8 cellular contexts compared by ENCODE assay signal in the genomic region with DNA sequence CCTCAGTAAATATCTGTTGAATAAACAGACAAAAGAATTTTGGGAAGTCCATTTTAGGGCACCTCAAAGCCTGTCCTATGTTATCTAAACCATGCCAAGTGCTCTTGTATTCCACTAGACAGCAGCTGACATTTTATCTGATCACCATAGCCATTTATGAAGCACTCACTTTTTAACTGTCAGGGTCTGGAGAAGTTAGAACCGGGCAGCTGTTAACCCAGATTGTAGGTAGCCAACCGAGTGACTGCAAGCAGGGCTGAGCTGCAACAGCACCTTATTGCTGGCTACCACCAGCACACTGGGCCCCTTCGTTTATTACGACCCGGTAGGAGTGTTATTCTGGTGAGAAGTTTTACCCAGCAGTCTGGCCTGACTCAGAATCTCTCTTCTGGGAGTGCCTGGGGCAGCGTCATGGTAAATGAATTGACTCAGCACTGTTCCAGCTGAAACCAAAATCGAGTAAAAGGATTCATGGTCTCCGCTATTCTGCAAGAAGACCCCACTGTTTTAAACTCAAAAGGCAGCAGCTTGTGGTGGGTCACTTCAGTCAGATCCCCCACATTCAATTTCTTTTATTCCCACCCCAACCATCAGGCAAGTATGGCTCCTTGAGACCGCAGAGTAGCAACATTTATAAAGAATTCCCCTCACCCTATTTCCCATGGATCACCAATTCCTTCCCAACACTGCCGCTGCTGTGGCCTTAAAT.
DNase-seq lines count a peak whose midpoint lies in the region; ATAC-seq and TF ChIP-seq lines count a peak whose summit lies in the region.

No MANE protein-coding gene starts in this region.

- no peaks in the 10 kb centered on the region for H3K9me3 ChIP-seq in RWPE2 (ENCODE audit: severe bottlenecking)

- ATAC-seq in RWPE2 (ENCODE audit: low read depth) (peak; percentile 60), HG02571 (IDR thresholded peaks at IDR 0.05; ENCODE audit: unreplicated experiment) (no peak)

- no peaks in the 10 kb centered on the region for H3K27me3 Mint-ChIP-seq in nephron (ENCODE audit: low read depth)

- peaks cover 83% of the 10 kb centered on the region for H3K4me1 Mint-ChIP-seq in nephron

- DNase-seq in EL = peak; percentile 83
- DNase-seq in RWPE2 (ENCODE audit: low spot score) = peak; percentile 81
- peak; percentile 62 for DNase-seq in choroid plexus epithelial cell (ENCODE audit: low read depth)
- DNase-seq in NCI-H187 (lab: John Stamatoyannopoulos, UW) = no peak
- DNase-seq in NCI-H128 (lab: John Stamatoyannopoulos, UW; ENCODE audit: unreplicated experiment) = no peak
- no peak for DNase-seq in GM13976 (ENCODE audit: low spot score)

- H3K27ac ChIP-seq in RWPE2 (ENCODE audit: poor library complexity, severe bottlenecking) = peak overlapping the region; percentile 81

- peak overlapping the region; percentile 99 for H3K4me3 ChIP-seq in RWPE2 (ENCODE audit: severe bottlenecking)
- H3K4me3 ChIP-seq in choroid plexus epithelial cell (ENCODE audit: low read depth, low read length) = peak overlapping the region; percentile 85

- peaks cover 34% of the 10 kb centered on the region for H3K4me1 ChIP-seq in RWPE2 (ENCODE audit: insufficient read depth, poor library complexity, severe bottlenecking)

- H3K9me3 Mint-ChIP-seq in nephron = no peaks in the 10 kb centered on the region

- H3K36me3 Mint-ChIP-seq in nephron (ENCODE audit: low read depth) = peaks cover 12% of the 10 kb centered on the region

- in situ Hi-C loops in GM13976 (cut with MboI; ENCODE audit: low sequenced_read_pairs, unreplicated experiment) = no loop called here

- TF ChIP-seq CTCF in RWPE2 (IDR thresholded peaks at IDR 0.05; ENCODE audit: poor library complexity, severe bottlenecking) (no peak), choroid plexus epithelial cell (conservative IDR thresholded peaks at IDR 0.05; ENCODE audit: low read depth, low read length) (no peak), nephron (IDR thresholded peaks at IDR 0.05; ENCODE audit: unreplicated experiment in 3 of 3) (no peak), GM13976 (IDR thresholded peaks at IDR 0.05; ENCODE audit: borderline replicate concordance, control extremely low read depth, extremely low read depth, insufficient read depth, missing control alignments) (no peak)

- H3K36me3 ChIP-seq in RWPE2 (ENCODE audit: low read depth) = peaks cover 35% of the 10 kb centered on the region

- H3K27ac Mint-ChIP-seq in nephron = peak overlapping the region; percentile 70 to 98 (median 77)

- H3K4me3 Mint-ChIP-seq in nephron = peak overlapping the region; percentile 94 to 100 (median 99)

- no peaks in the 10 kb centered on the region for H3K27me3 ChIP-seq in RWPE2 (ENCODE audit: insufficient read depth, poor library complexity, severe bottlenecking)

Comparison
In these comparisons a context has a peak if more than half of its experiments do, and no peak if none do; other contexts are left out.
1. DNase-seq: peak in EL (single experiment), RWPE2 (single experiment) and choroid plexus epithelial cell (single experiment); none in NCI-H187 (0 of 2), NCI-H128 (single experiment) and GM13976 (single experiment).